Comparison of ENCODE assay signal across 39 cellular contexts in the genomic region with DNA sequence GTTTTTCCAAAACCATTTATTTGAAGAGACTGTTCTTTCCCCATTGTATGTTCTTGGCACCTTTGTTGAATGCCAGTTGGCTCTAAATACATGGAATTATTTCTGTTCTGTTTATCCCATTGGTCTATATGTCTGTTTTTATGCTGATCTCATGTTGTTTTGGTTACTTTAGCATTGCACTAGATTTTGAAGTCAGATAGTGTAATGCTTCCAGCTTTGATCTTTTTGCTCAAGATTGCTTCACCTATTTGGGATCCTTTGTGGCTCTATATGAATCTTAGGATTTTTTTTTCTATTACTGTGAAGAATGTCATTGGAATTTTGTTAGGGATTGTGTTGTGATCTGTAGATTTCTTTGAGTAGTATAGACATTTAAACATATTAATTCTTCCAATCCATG.
"Had no signal": no experiment of that assay in that cellular context is flagged by ENCODE, and none has a peak within 500 bp of the region (broad histone marks: within the 10 kb centered on the region; RNA-seq: fewer than 3 reads in every experiment).

No MANE protein-coding gene starts in this region.

- H3K4me1 ChIP-seq: adrenal gland, ascending aorta, body of pancreas, breast epithelium had no signal

- H3K4me3 ChIP-seq: adrenal gland, ascending aorta, body of pancreas, breast epithelium, cardiac muscle cell had no signal

- H3K4me3 Mint-ChIP-seq: activated naive CD4-positive, alpha-beta T cell treated with anti-CD3 and anti-CD28 coated beads for 36 hours; activated naive CD4-positive, alpha-beta T cell treated with anti-CD3 and anti-CD28 coated beads, Interleukin-2, amount 10 ng/mL, durations not matched to agents 7 days and 5 days; activated naive CD4-positive, alpha-beta T cell treated with anti-CD3 and anti-CD28 coated beads, Interleukin-2, amount 50 U/mL, for 24 hours; activated naive CD8-positive, alpha-beta T cell; activated naive CD8-positive, alpha-beta T cell treated with anti-CD3 and anti-CD28 coated beads for 36 hours; activated naive CD8-positive, alpha-beta T cell treated with anti-CD3 and anti-CD28 coated beads, Interleukin-2, amount 10 ng/mL, durations not matched to agents 7 days and 5 days; activated naive CD8-positive, alpha-beta T cell treated with anti-CD3 and anti-CD28 coated beads, Interleukin-2, amount 50 U/mL, for 24 hours; activated T-cell treated with anti-CD3 and anti-CD28 coated beads, Interleukin-2, amount 50 U/mL, for 24 hours; activated T-cell treated with anti-CD3 and anti-CD28 coated beads, Interleukin-2, amount 50 U/mL, for 4 hours; activated T-cell treated with anti-CD3 and anti-CD28 coated beads, Interleukin-2, amount 50 U/mL, for 72 hours; activated T-helper 1 cell treated with anti-CD3 and anti-CD28 coated beads, Interleukin-12 subunit alpha, Interleukin-12 subunit beta, Interleukin-2, Interleukin-4 antibody, amounts not matched to agents 30 ng/mL and 10 ng/mL and 1 ng/mL, durations not matched to agents 14 hours and 24 hours and 36 hours; activated T-helper 17 cell treated with anti-CD3 and anti-CD28 coated beads, Interleukin-2, amount 50 U/mL, for 72 hours; brain; central memory CD8-positive, alpha-beta T cell had no signal

- H3K36me3 ChIP-seq: adrenal gland, brain microvascular endothelial cell, breast epithelium, cardiac muscle cell had no signal

- ATAC-seq: activated naive CD4-positive, alpha-beta T cell treated with anti-CD3 and anti-CD28 coated beads, Interleukin-2, amount 50 U/mL, for 72 hours; activated naive CD8-positive, alpha-beta T cell treated with anti-CD3 and anti-CD28 coated beads, Interleukin-2, amount 50 U/mL, for 24 hours; activated T-cell treated with anti-CD3 and anti-CD28 coated beads, Interleukin-2, amount 50 U/mL, for 4 hours; activated T-cell treated with anti-CD3 and anti-CD28 coated beads, Interleukin-2, amount 50 U/mL, for 72 hours; activated T-helper 17 cell treated with anti-CD3 and anti-CD28 coated beads, Interleukin-2, amount 50 U/mL, for 72 hours; body of pancreas had no signal

- DNase-seq: activated effector memory CD4-positive, alpha-beta T cell treated with anti-CD3 and anti-CD28 coated beads, Interleukin-2, amount 50 U/mL, for 16 hours; activated effector memory CD4-positive, alpha-beta T cell treated with Interleukin-2 at 50 U/mL for 16 hours; activated gamma-delta T cell; activated gamma-delta T cell treated with Interleukin-2 at 50 U/mL for 16 hours; activated naive CD4-positive, alpha-beta T cell; activated naive CD4-positive, alpha-beta T cell treated with anti-CD3 and anti-CD28 coated beads for 36 hours; activated naive CD4-positive, alpha-beta T cell treated with anti-CD3 and anti-CD28 coated beads, Interleukin-2, amount 10 ng/mL, durations not matched to agents 7 days and 5 days; activated naive CD4-positive, alpha-beta T cell treated with anti-CD3 and anti-CD28 coated beads, Interleukin-2, amount 50 U/mL, for 16 hours; activated naive CD4-positive, alpha-beta T cell treated with Interleukin-2 at 50 U/mL for 16 hours; activated naive CD8-positive, alpha-beta T cell treated with anti-CD3 and anti-CD28 coated beads for 36 hours; activated naive CD8-positive, alpha-beta T cell treated with anti-CD3 and anti-CD28 coated beads, Interleukin-2, amount 10 ng/mL, durations not matched to agents 7 days and 5 days; activated naive CD8-positive, alpha-beta T cell treated with anti-CD3 and anti-CD28 coated beads, Interleukin-2, amount 50 U/mL, for 24 hours; activated T-cell treated with anti-CD3 and anti-CD28 coated beads, Interleukin-2, amount 50 U/mL, for 1 hour; activated T-cell treated with anti-CD3 and anti-CD28 coated beads, Interleukin-2, amount 50 U/mL, for 24 hours; activated T-cell treated with anti-CD3 and anti-CD28 coated beads, Interleukin-2, amount 50 U/mL, for 4 hours; activated T-cell treated with anti-CD3 and anti-CD28 coated beads, Interleukin-2, amount 50 U/mL, for 48 hours; activated T-cell treated with anti-CD3 and anti-CD28 coated beads, Interleukin-2, amount 50 U/mL, for 72 hours; adrenal gland; amniotic stem cell; amygdala; anterior cingulate cortex; aorta; body of pancreas; brain microvascular endothelial cell; caudate nucleus; central memory CD4-positive, alpha-beta T cell had no signal

- H3K27ac Mint-ChIP-seq: activated naive CD4-positive, alpha-beta T cell treated with anti-CD3 and anti-CD28 coated beads for 36 hours; activated naive CD4-positive, alpha-beta T cell treated with anti-CD3 and anti-CD28 coated beads, Interleukin-2, amount 10 ng/mL, durations not matched to agents 7 days and 5 days; activated naive CD4-positive, alpha-beta T cell treated with anti-CD3 and anti-CD28 coated beads, Interleukin-2, amount 50 U/mL, for 24 hours; activated naive CD4-positive, alpha-beta T cell treated with anti-CD3 and anti-CD28 coated beads, Interleukin-2, amount 50 U/mL, for 72 hours; activated naive CD8-positive, alpha-beta T cell; activated naive CD8-positive, alpha-beta T cell treated with anti-CD3 and anti-CD28 coated beads for 36 hours; activated naive CD8-positive, alpha-beta T cell treated with anti-CD3 and anti-CD28 coated beads, Interleukin-2, amount 10 ng/mL, durations not matched to agents 7 days and 5 days; activated naive CD8-positive, alpha-beta T cell treated with anti-CD3 and anti-CD28 coated beads, Interleukin-2, amount 50 U/mL, for 24 hours; activated T-cell treated with anti-CD3 and anti-CD28 coated beads, Interleukin-2, amount 50 U/mL, for 24 hours; activated T-cell treated with anti-CD3 and anti-CD28 coated beads, Interleukin-2, amount 50 U/mL, for 72 hours; activated T-helper 1 cell treated with anti-CD3 and anti-CD28 coated beads, Interleukin-12 subunit alpha, Interleukin-12 subunit beta, Interleukin-2, Interleukin-4 antibody, amounts not matched to agents 30 ng/mL and 10 ng/mL and 1 ng/mL, durations not matched to agents 14 hours and 24 hours and 36 hours; activated T-helper 17 cell treated with anti-CD3 and anti-CD28 coated beads, Interleukin-2, amount 50 U/mL, for 72 hours; activated T-helper 2 cell treated with anti-CD3 and anti-CD28 coated beads, Interferon-gamma antibody, Interleukin-2, Interleukin-4, amounts not matched to agents 10 μg/mL and 5 μg/mL and 100 μg/mL, durations not matched to agents 14 hours and 24 hours and 36 hours; brain had no signal

- H3K27me3 Mint-ChIP-seq: activated naive CD4-positive, alpha-beta T cell treated with anti-CD3 and anti-CD28 coated beads, Interleukin-2, amount 10 ng/mL, durations not matched to agents 7 days and 5 days; activated naive CD4-positive, alpha-beta T cell treated with anti-CD3 and anti-CD28 coated beads, Interleukin-2, amount 50 U/mL, for 24 hours; activated naive CD8-positive, alpha-beta T cell; activated naive CD8-positive, alpha-beta T cell treated with anti-CD3 and anti-CD28 coated beads for 36 hours; activated naive CD8-positive, alpha-beta T cell treated with anti-CD3 and anti-CD28 coated beads, Interleukin-2, amount 10 ng/mL, durations not matched to agents 7 days and 5 days; activated naive CD8-positive, alpha-beta T cell treated with anti-CD3 and anti-CD28 coated beads, Interleukin-2, amount 50 U/mL, for 24 hours; activated T-cell treated with anti-CD3 and anti-CD28 coated beads, Interleukin-2, amount 50 U/mL, for 24 hours; activated T-helper 17 cell treated with anti-CD3 and anti-CD28 coated beads, Interleukin-2, amount 50 U/mL, for 72 hours; central memory CD8-positive, alpha-beta T cell had no signal

- FAIRE-seq: astrocyte, bronchial epithelial cell had no signal

- H3K27ac ChIP-seq: adrenal gland, ascending aorta, body of pancreas, brain microvascular endothelial cell, breast epithelium, cardiac muscle cell had no signal

- H3K4me1 Mint-ChIP-seq: activated naive CD4-positive, alpha-beta T cell treated with anti-CD3 and anti-CD28 coated beads, Interleukin-2, amount 10 ng/mL, durations not matched to agents 7 days and 5 days; activated naive CD4-positive, alpha-beta T cell treated with anti-CD3 and anti-CD28 coated beads, Interleukin-2, amount 50 U/mL, for 24 hours; activated naive CD8-positive, alpha-beta T cell treated with anti-CD3 and anti-CD28 coated beads for 36 hours; activated naive CD8-positive, alpha-beta T cell treated with anti-CD3 and anti-CD28 coated beads, Interleukin-2, amount 10 ng/mL, durations not matched to agents 7 days and 5 days; activated naive CD8-positive, alpha-beta T cell treated with anti-CD3 and anti-CD28 coated beads, Interleukin-2, amount 50 U/mL, for 24 hours; activated T-helper 17 cell treated with anti-CD3 and anti-CD28 coated beads, Interleukin-2, amount 50 U/mL, for 72 hours; brain had no signal

- H3K27me3 ChIP-seq: adrenal gland, ascending aorta, body of pancreas, brain microvascular endothelial cell, breast epithelium, cardiac muscle cell had no signal
